In the genomic region with DNA sequence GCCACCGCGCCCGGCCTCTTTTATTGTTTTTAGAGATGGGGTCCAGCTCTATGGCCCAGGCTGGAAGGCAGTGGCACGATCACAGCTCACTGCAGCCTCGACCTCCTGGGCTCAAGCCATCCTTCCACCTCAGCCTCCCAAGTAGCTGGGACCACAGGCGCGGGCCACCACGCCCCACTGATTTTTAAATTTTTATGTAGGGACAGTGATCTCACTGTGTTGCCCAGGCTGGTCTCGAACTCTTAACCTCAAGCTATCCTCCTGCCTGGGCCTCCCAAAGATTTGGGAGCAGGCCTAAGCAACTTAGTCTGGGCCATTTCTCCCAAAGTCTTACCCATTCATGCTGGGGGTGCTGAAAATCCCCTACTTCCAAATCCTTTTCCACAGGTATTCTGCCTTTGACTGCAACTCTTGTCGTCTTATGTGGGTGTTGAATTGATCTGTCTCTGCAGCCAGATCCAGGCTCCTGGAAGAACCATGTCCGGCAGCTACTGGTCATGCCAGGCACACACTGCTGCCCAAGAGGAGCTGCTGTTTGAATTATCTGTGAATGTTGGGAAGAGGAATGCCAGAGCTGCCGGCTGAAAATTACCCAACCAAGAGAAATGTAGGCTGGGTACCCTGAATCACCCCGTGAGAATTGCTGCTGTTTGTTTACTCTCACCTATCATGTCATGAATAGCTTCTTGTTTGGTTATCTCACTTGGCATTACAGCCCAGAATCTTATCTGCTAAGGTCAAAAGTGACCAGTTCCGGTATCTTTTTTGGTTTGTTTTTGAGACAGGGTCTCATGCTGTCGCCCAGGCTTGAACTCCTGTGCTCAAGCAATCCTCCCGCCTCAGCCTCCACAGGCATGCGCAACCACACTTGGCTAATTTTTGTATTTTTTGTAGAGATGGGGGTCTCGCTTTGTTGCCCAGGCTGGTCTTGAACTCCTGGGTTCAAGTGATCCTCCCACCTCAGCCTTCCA, we compare ENCODE assay signal across 7 cellular contexts. TPM values are rescaled to one million over a fixed set of nuclear protein-coding genes. Genes with fewer than 3 reads are reported as not detected.
DNase-seq lines count a peak whose midpoint lies in the region; ATAC-seq and TF ChIP-seq lines count a peak whose summit lies in the region.

No MANE protein-coding gene starts in this region.

- peak overlapping the region; percentile 87 for H3K4me3 Mint-ChIP-seq in HFFc6
- H3K4me3 Mint-ChIP-seq in stimulated activated naive B cell treated with anti-CD40 and anti-IgM and Interleukin-4, amounts not matched to agents 10 μg/mL and 1 μg/mL and 100 μg/mL, for 72 hours = peak overlapping the region; percentile 96

- H3K27me3 Mint-ChIP-seq in HFFc6 (ENCODE audit: insufficient read depth) = peaks cover 5% of the 10 kb centered on the region; the same call in 1 of the 2 replicates
- H3K27me3 Mint-ChIP-seq in stimulated activated naive B cell treated with anti-CD40 and anti-IgM and Interleukin-4, amounts not matched to agents 10 μg/mL and 1 μg/mL and 100 μg/mL, for 72 hours = no peaks in the 10 kb centered on the region

- peaks cover 14% of the 10 kb centered on the region for H3K4me1 Mint-ChIP-seq in HFFc6 (ENCODE audit: low read depth)
- peaks cover 20 to 37% of the 10 kb centered on the region in 2 donors for H3K4me1 Mint-ChIP-seq in stimulated activated naive B cell treated with anti-CD40 and anti-IgM and Interleukin-4, amounts not matched to agents 10 μg/mL and 1 μg/mL and 100 μg/mL, for 72 hours

- H3K4me2 ChIP-seq in hepatocyte = peak overlapping the region; percentile 82

- H4K20me1 ChIP-seq in hepatocyte (ENCODE audit: insufficient read depth, poor library complexity, severe bottlenecking) = no peaks in the 10 kb centered on the region

- H3K9me3 Mint-ChIP-seq in HFFc6 = no peaks in the 10 kb centered on the region
- no peaks in the 10 kb centered on the region for H3K9me3 Mint-ChIP-seq in stimulated activated naive B cell treated with anti-CD40 and anti-IgM and Interleukin-4, amounts not matched to agents 10 μg/mL and 1 μg/mL and 100 μg/mL, for 72 hours

- 81% methylated on average over 18 of the region's 18 CpGs for WGBS in hepatocyte (ENCODE audit: low lambda C conversion rate, missing lambda C conversion rate)

- peak overlapping the region; percentile 67 for H3K4me3 ChIP-seq in WI38 (ENCODE audit: low read depth, low read length)
- H3K4me3 ChIP-seq in hepatocyte = no peak overlapping the region

- peaks cover 4% of the 10 kb centered on the region; the same call in 1 of the 2 replicates for H3K36me3 Mint-ChIP-seq in HFFc6 (ENCODE audit: low read depth)
- peaks cover 26 to 33% of the 10 kb centered on the region in 2 donors for H3K36me3 Mint-ChIP-seq in stimulated activated naive B cell treated with anti-CD40 and anti-IgM and Interleukin-4, amounts not matched to agents 10 μg/mL and 1 μg/mL and 100 μg/mL, for 72 hours

- no peak for DNase-seq in HFFc6
- DNase-seq in hepatocyte (ENCODE audit: low spot score) = peak; percentile 34
- DNase-seq in stimulated activated naive B cell treated with anti-CD40 and anti-IgM and Interleukin-4, amounts not matched to agents 10 μg/mL and 1 μg/mL and 100 μg/mL, for 72 hours = no peak
- no peak for DNase-seq in SK-N-DZ (ENCODE audit: low spot score)
- no peak for DNase-seq in NAMALWA (ENCODE audit: low spot score)

- H3K27ac Mint-ChIP-seq in HFFc6 = peak overlapping the region; percentile 89
- peak overlapping the region; percentile 97 for H3K27ac Mint-ChIP-seq in stimulated activated naive B cell treated with anti-CD40 and anti-IgM and Interleukin-4, amounts not matched to agents 10 μg/mL and 1 μg/mL and 100 μg/mL, for 72 hours

- no peak for ATAC-seq in stimulated activated naive B cell treated with anti-CD40 and anti-IgM and Interleukin-4, amounts not matched to agents 10 μg/mL and 1 μg/mL and 100 μg/mL, for 72 hours (replicated peaks)
- ATAC-seq in GM21737 (IDR thresholded peaks at IDR 0.05; ENCODE audit: unreplicated experiment) = no peak

- peak overlapping the region; percentile 94 for H3K27ac ChIP-seq in hepatocyte

- peaks cover 8% of the 10 kb centered on the region for H3K4me1 ChIP-seq in hepatocyte (ENCODE audit: insufficient read depth)

- TF ChIP-seq CTCF in HFFc6 (IDR thresholded peaks at IDR 0.05) (no peak), WI38 (IDR thresholded peaks at IDR 0.05; ENCODE audit: low read depth, low read length) (no peak), hepatocyte (IDR thresholded peaks at IDR 0.05; ENCODE audit: poor library complexity) (no peak)

- H3K79me2 ChIP-seq in hepatocyte = peaks cover 7% of the 10 kb centered on the region

- H3K9me2 ChIP-seq in hepatocyte (replicated peaks; ENCODE audit: insufficient read depth) = no peaks in the 10 kb centered on the region

- H3K36me3 ChIP-seq in hepatocyte (replicated peaks; ENCODE audit: insufficient read depth, low read depth) = no peaks in the 10 kb centered on the region

- H3K9me3 ChIP-seq in hepatocyte (ENCODE audit: low read depth) = no peaks in the 10 kb centered on the region

- H2AFZ ChIP-seq in hepatocyte = peak overlapping the region; percentile 78

- no peaks in the 10 kb centered on the region for H3K27me3 ChIP-seq in hepatocyte

RNA-seq across cellular contexts. Expression of gene ZDHHC4, which starts 1.1 kb away (rescaled TPM):
- 10 to 100 TPM; 18.4 to 27.7 (median 25.2) TPM for total RNA-seq in HFFc6 (2021; fragmentation: NEBNext Ultra II Directional; extraction: Animal tissue kit (Norgen Biotek cat#: 25700))
- total RNA-seq in hepatocyte = 60.4 and 76.4 TPM in 2 replicates
- 97.3 and 109 TPM in 2 replicates for polyA plus RNA-seq in hepatocyte
- 100.0 and 101 TPM in 2 replicates for polyA plus RNA-seq in SK-N-DZ (2014; cell fraction: cytosol; rRNA removed)
- 89.4 and 113 TPM in 2 replicates for polyA plus RNA-seq in SK-N-DZ (2014; cell fraction: nucleus; rRNA removed)

RNA-seq across cellular contexts. Expression of gene INTS15, which starts 11.4 kb away (rescaled TPM):
- 10 to 100 TPM; 14.9 to 17.9 (median 17.4) TPM for total RNA-seq in HFFc6 (2021; fragmentation: NEBNext Ultra II Directional; extraction: Animal tissue kit (Norgen Biotek cat#: 25700))
- 21.4 and 23.1 TPM in 2 replicates for total RNA-seq in hepatocyte
- 25.9 and 26.1 TPM in 2 replicates for polyA plus RNA-seq in hepatocyte
- polyA plus RNA-seq in SK-N-DZ (2014; cell fraction: cytosol; rRNA removed) = 24.2 and 27.5 TPM in 2 replicates
- polyA plus RNA-seq in SK-N-DZ (2014; cell fraction: nucleus; rRNA removed) = 20.3 and 36.4 TPM in 2 replicates

RNA-seq across cellular contexts. Expression of gene GRID2IP, which starts 27.1 kb away (rescaled TPM):
- not detected for total RNA-seq in HFFc6 (2021; fragmentation: NEBNext Ultra II Directional; extraction: Animal tissue kit (Norgen Biotek cat#: 25700))
- total RNA-seq in hepatocyte = 0.44 and 0.73 TPM in 2 replicates
- polyA plus RNA-seq in hepatocyte = 0.25 TPM in 1 of 2 replicates, not detected in the other
- polyA plus RNA-seq in SK-N-DZ (2014; cell fraction: cytosol; rRNA removed) = not detected in 2 replicates
- polyA plus RNA-seq in SK-N-DZ (2014; cell fraction: nucleus; rRNA removed) = 0.26 and 0.39 TPM in 2 replicates

RNA-seq across cellular contexts. Expression of gene ZNF853, which starts 37.0 kb away (rescaled TPM):
- total RNA-seq in HFFc6 (2021; fragmentation: NEBNext Ultra II Directional; extraction: Animal tissue kit (Norgen Biotek cat#: 25700)) = under 1 TPM in 3 of 6 experiments, not detected in 3; 0.05 to 0.07 (median 0.06) TPM
- total RNA-seq in hepatocyte = 8.0 and 9.0 TPM in 2 replicates
- polyA plus RNA-seq in hepatocyte = 6.6 and 9.8 TPM in 2 replicates
- 7.3 and 7.5 TPM in 2 replicates for polyA plus RNA-seq in SK-N-DZ (2014; cell fraction: cytosol; rRNA removed)
- polyA plus RNA-seq in SK-N-DZ (2014; cell fraction: nucleus; rRNA removed) = 7.7 and 10.7 TPM in 2 replicates

RNA-seq across cellular contexts. Expression of gene ZNF316, which starts 58.7 kb away (rescaled TPM):
- 10 to 100 TPM; 13.4 to 17.0 (median 15.0) TPM for total RNA-seq in HFFc6 (2021; fragmentation: NEBNext Ultra II Directional; extraction: Animal tissue kit (Norgen Biotek cat#: 25700))
- 13.3 and 16.9 TPM in 2 replicates for total RNA-seq in hepatocyte
- polyA plus RNA-seq in hepatocyte = 26.7 and 31.8 TPM in 2 replicates
- 10.8 and 19.4 TPM in 2 replicates for polyA plus RNA-seq in SK-N-DZ (2014; cell fraction: cytosol; rRNA removed)
- 51.0 and 57.6 TPM in 2 replicates for polyA plus RNA-seq in SK-N-DZ (2014; cell fraction: nucleus; rRNA removed)
